ENCODE assay signal across 35 cellular contexts in the genomic region with DNA sequence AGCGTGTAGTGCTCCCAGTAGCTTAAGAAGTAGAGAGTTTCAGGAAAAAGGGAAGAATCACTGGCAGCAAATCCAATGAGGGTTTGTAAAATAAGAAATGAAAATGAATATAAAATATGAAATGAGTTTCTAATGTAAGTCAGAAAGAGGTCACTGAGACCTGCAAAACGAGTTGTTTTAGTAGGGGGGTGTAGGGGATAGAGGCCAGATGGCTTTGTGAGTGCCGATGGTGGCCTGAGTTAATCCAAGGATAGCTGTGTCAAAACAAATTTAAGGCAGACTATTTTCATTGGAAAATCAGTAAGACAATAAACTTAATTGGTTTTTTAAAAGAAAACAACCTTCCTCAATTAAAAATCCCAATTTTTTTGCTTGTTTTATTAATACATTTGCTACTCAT. TPM values are rescaled to one million over a fixed set of nuclear protein-coding genes. Genes with fewer than 3 reads are reported as not detected.
"Had no signal": no experiment of that assay in that cellular context is flagged by ENCODE, and none has a peak within 500 bp of the region (broad histone marks: within the 10 kb centered on the region; RNA-seq: fewer than 3 reads in every experiment).

No MANE protein-coding gene starts in this region.

- ATAC-seq: activated CD4-positive, CD25-positive, alpha-beta regulatory T cell treated with anti-CD3 and anti-CD28 coated beads, Interleukin-2, amount 50 U/mL, for 24 hours; left colon; lower lobe of right lung; natural killer cell; stimulated activated naive B cell treated with anti-CD40 and anti-IgM and Interleukin-4, amounts not matched to agents 10 μg/mL and 1 μg/mL and 100 μg/mL, for 72 hours; T-helper 17 cell had no signal

- H3K79me2 ChIP-seq: hepatocyte had no signal

- H3K4me1 Mint-ChIP-seq: natural killer cell; stimulated activated naive B cell treated with anti-CD40 and anti-IgM and Interleukin-4, amounts not matched to agents 10 μg/mL and 1 μg/mL and 100 μg/mL, for 72 hours; T-helper 17 cell had no signal

- H3K4me2 ChIP-seq: hepatocyte had no signal

- H3K36me3 ChIP-seq: esophagus squamous epithelium, lower lobe of right lung, spleen, stomach, thyroid gland, upper lobe of left lung, vagina, WERI-Rb-1 had no signal

- H3K27me3 ChIP-seq: hepatocyte, spleen, stomach, thyroid gland, upper lobe of left lung, vagina had no signal

- H3K9me3 ChIP-seq: esophagus squamous epithelium, lower lobe of right lung, spleen, stomach, thyroid gland, upper lobe of left lung, vagina had no signal

- H3K27ac ChIP-seq: epithelial cell of prostate, esophagus squamous epithelium, hepatocyte, lower lobe of right lung, spleen, stomach, thyroid gland, upper lobe of left lung, vagina, WERI-Rb-1 had no signal

- H3K27ac Mint-ChIP-seq: activated naive CD8-positive, alpha-beta T cell; natural killer cell; stimulated activated naive B cell treated with anti-CD40 and anti-IgM and Interleukin-4, amounts not matched to agents 10 μg/mL and 1 μg/mL and 100 μg/mL, for 72 hours; T-helper 17 cell had no signal

- DNase-seq: activated CD4-positive, alpha-beta T cell treated with anti-CD3 and anti-CD28 coated beads for 48 hours; activated CD4-positive, alpha-beta T cell treated with anti-CD3 and anti-CD28 coated beads, Interleukin-2, amount 50 U/mL, for 48 hours; activated CD8-positive, alpha-beta memory T cell treated with anti-CD3 and anti-CD28 coated beads for 24 hours; activated effector memory CD4-positive, alpha-beta T cell treated with Interleukin-2 at 50 U/mL for 16 hours; activated naive CD4-positive, alpha-beta T cell treated with Interleukin-2 at 50 U/mL for 16 hours; anterior cingulate cortex; dermis blood vessel endothelial cell; effector CD4-positive, alpha-beta T cell; esophagus squamous epithelium; foreskin melanocyte; left colon; lower lobe of right lung; mesenchymal stem cell; natural killer cell; retina; spleen; stimulated activated CD4-positive, alpha-beta T cell treated with anti-CD3 and anti-CD28 coated beads, Interleukin-4, amount 100 ng/mL, for 4 hours; stimulated activated CD8-positive, alpha-beta memory T cell treated with anti-CD3 and anti-CD28 coated beads, Interleukin-4, amount 100 ng/mL, for 48 hours; stimulated activated naive B cell treated with anti-CD40 and anti-IgM and Interleukin-4, amounts not matched to agents 10 μg/mL and 1 μg/mL and 100 μg/mL, for 72 hours; stomach; T-helper 17 cell; T1000; thyroid gland; upper lobe of left lung; WERI-Rb-1 had no signal

- H3K9me3 Mint-ChIP-seq: natural killer cell; stimulated activated naive B cell treated with anti-CD40 and anti-IgM and Interleukin-4, amounts not matched to agents 10 μg/mL and 1 μg/mL and 100 μg/mL, for 72 hours had no signal

- H3K36me3 Mint-ChIP-seq: activated naive CD8-positive, alpha-beta T cell; natural killer cell; stimulated activated naive B cell treated with anti-CD40 and anti-IgM and Interleukin-4, amounts not matched to agents 10 μg/mL and 1 μg/mL and 100 μg/mL, for 72 hours had no signal

- H3K4me1 ChIP-seq: esophagus squamous epithelium, lower lobe of right lung, spleen, stomach, thyroid gland, upper lobe of left lung, vagina had no signal

- H3K4me3 ChIP-seq: esophagus squamous epithelium, hepatocyte, lower lobe of right lung, spleen, stomach, thyroid gland, upper lobe of left lung, vagina had no signal

- H3K4me3 Mint-ChIP-seq: activated naive CD8-positive, alpha-beta T cell; natural killer cell; stimulated activated naive B cell treated with anti-CD40 and anti-IgM and Interleukin-4, amounts not matched to agents 10 μg/mL and 1 μg/mL and 100 μg/mL, for 72 hours; T-helper 17 cell had no signal

- H2AFZ ChIP-seq: hepatocyte had no signal

RNA-seq across cellular contexts. Expression of gene ASB15, which starts 0.7 kb away (rescaled TPM):
- total RNA-seq: bronchial epithelial cell, dermis blood vessel endothelial cell, esophagus squamous epithelium, hepatocyte, left colon, lower lobe of right lung, mononuclear cell, natural killer cell, osteocyte, posterior vena cava, spleen, stomach, T-helper 17 cell, thyroid gland, upper lobe of left lung, vagina had no signal
- polyA plus RNA-seq: hepatocyte, keratinocyte, stomach had no signal

RNA-seq across cellular contexts. Expression of gene LMOD2, which starts 54.8 kb away (rescaled TPM):
- total RNA-seq: bronchial epithelial cell, dermis blood vessel endothelial cell, esophagus squamous epithelium, hepatocyte, left colon, lower lobe of right lung, mononuclear cell, natural killer cell, osteocyte, posterior vena cava, spleen, stomach, T-helper 17 cell, thyroid gland, upper lobe of left lung, vagina had no signal
- polyA plus RNA-seq: hepatocyte, keratinocyte had no signal
